In genomic region chr19:49580264-49581006, GRCh38 we compare ENCODE assay signal across 8 cellular contexts. TPM values are rescaled to one million over a fixed set of nuclear protein-coding genes. Genes with fewer than 3 reads are reported as not detected.
DNase-seq lines count a peak whose midpoint lies in the region; ATAC-seq and TF ChIP-seq lines count a peak whose summit lies in the region.

A gene with protein sequence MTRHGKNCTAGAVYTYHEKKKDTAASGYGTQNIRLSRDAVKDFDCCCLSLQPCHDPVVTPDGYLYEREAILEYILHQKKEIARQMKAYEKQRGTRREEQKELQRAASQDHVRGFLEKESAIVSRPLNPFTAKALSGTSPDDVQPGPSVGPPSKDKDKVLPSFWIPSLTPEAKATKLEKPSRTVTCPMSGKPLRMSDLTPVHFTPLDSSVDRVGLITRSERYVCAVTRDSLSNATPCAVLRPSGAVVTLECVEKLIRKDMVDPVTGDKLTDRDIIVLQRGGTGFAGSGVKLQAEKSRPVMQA (minus strand): TSS chr19:49580556. CDS start chr19:49560691, 19,865 bp downstream.

- H3K4me1 Mint-ChIP-seq in Calu3 (ENCODE audit: low read depth, unreplicated experiment) (peaks cover 23% of the 10 kb centered on the region), IgD-negative memory B cell (peaks cover 16 to 20% (median 16%) of the 10 kb centered on the region in 3 donors)

- no TSS peak for BruUV-seq in Calu3 (replicated peaks; lab: Mats Ljungman, UMichigan)
- no TSS peak for BruUV-seq in PC-3 (replicated peaks; lab: Mats Ljungman, UMichigan)

- DNase-seq in Calu3 (peak; percentile 97), PC-3 (peak; percentile 99), activated T-cell treated with anti-CD3 and anti-CD28 coated beads for 4 hours (peak; percentile 96), epithelial cell of esophagus (ENCODE audit: low read depth) (peak; percentile 98), mucosa of gallbladder (ENCODE audit: low spot score) (peak; percentile 95)
- peak; percentile 92 for DNase-seq in stimulated activated CD8-positive, alpha-beta memory T cell treated with anti-CD3 and anti-CD28 coated beads, Interleukin-4, amount 100 ng/mL, for 24 hours (ENCODE audit: low read depth)

- intact Hi-C loops in Calu3 (cut with micrococcal nuclease; ENCODE audit: unreplicated experiment): no loop called here
- intact Hi-C loops in PC-3 (cut with micrococcal nuclease): loop anchor here (1.0 kb wide), 1 partner anchor 10 kb away; no protein-coding TSS in a partner anchor

- peak within 1 kb of the TSS; percentile 97 for H3K27ac Mint-ChIP-seq in Calu3 (ENCODE audit: unreplicated experiment)
- peak within 1 kb of the TSS; percentile 76 to 94 (median 90) for H3K27ac Mint-ChIP-seq in IgD-negative memory B cell

- H4K20me1 ChIP-seq in PC-3 (ENCODE audit: low read length): 0 out of 2 replicates have a peak, but pooled peaks cover 8% of the 10 kb centered on the region

- peak within 1 kb of the TSS; percentile 97 for H2AFZ ChIP-seq in PC-3 (ENCODE audit: low read length)

- peak within 1 kb of the TSS; percentile 93 for H3K4me2 ChIP-seq in PC-3 (ENCODE audit: low read length)

- H3K79me2 ChIP-seq in PC-3 (ENCODE audit: low read length): peaks cover 38% of the 10 kb centered on the region

- H3K9me2 ChIP-seq in PC-3 (replicated peaks; ENCODE audit: low read length): no peaks in the 10 kb centered on the region

- POLR2A ChIA-PET in PC-3 (lab: Charles Lee; ENCODE audit: unreplicated experiment): interaction anchor here (0.5 to 1.6 kb wide), 5 partner anchors 33 to 96 kb away, joined by 3 to 10 read pairs (median 8); partner anchors contain the start of genes RRAS and SCAF1

- H3K4me3 ChIP-seq in PC-3 (ENCODE audit: low read length) (peak within 1 kb of the TSS; percentile 96), epithelial cell of esophagus (ENCODE audit: low read length) (peak within 1 kb of the TSS; percentile 93)

- H3K9me3 ChIP-seq in PC-3 (ENCODE audit: low read length): no peaks in the 10 kb centered on the region

- H3K27ac ChIP-seq in PC-3 (ENCODE audit: low read length): no peak within 1 kb of the TSS

- H3K36me3 ChIP-seq in PC-3 (ENCODE audit: low read depth, low read length): peaks cover 7% of the 10 kb centered on the region; the same call in 1 of the 2 replicates

- H3K36me3 Mint-ChIP-seq in Calu3 (ENCODE audit: insufficient read depth, unreplicated experiment): peaks cover 39% of the 10 kb centered on the region
- no peaks in the 10 kb centered on the region for H3K36me3 Mint-ChIP-seq in IgD-negative memory B cell

- CTCF ChIA-PET in Calu3 (lab: Charles Lee): interaction anchor here (0.7 to 2.8 kb wide), 8 partner anchors 10 to 291 kb away, joined by 3 to 25 read pairs (median 3); partner anchors contain the start of gene PRR12
- CTCF ChIA-PET in PC-3 (lab: Charles Lee): no interaction called here

- H3K27me3 Mint-ChIP-seq in Calu3 (ENCODE audit: unreplicated experiment) (no peaks in the 10 kb centered on the region), IgD-negative memory B cell (no peaks in the 10 kb centered on the region)

- TF ChIP-seq CTCF in Calu3 (IDR thresholded peaks at IDR 0.05; ENCODE audit: unreplicated experiment) (no peak), PC-3 (conservative IDR thresholded peaks at IDR 0.05; ENCODE audit: low read depth, low read length) (no peak), epithelial cell of esophagus (IDR thresholded peaks at IDR 0.05; ENCODE audit: insufficient read depth, low read depth, low read length, missing control alignments) (no peak)

- ATAC-seq in GM21526 (IDR thresholded peaks at IDR 0.05; ENCODE audit: low FRiP score, unreplicated experiment): peak; percentile 67
- peak; percentile 98 for ATAC-seq in PC-3

- no peaks in the 10 kb centered on the region for H3F3A ChIP-seq in PC-3 (ENCODE audit: low read length, unreplicated experiment)

- H3K9ac ChIP-seq in PC-3 (ENCODE audit: low read length): peak within 1 kb of the TSS; percentile 88

- H3K4me1 ChIP-seq in PC-3 (ENCODE audit: insufficient read depth, low read length): peaks cover 14% of the 10 kb centered on the region

- H3K27me3 ChIP-seq in PC-3 (ENCODE audit: low read length): no peaks in the 10 kb centered on the region

- no peaks in the 10 kb centered on the region for H3K9me3 Mint-ChIP-seq in Calu3 (ENCODE audit: low read depth, unreplicated experiment)
- H3K9me3 Mint-ChIP-seq in IgD-negative memory B cell: no peaks in the 10 kb centered on the region

- H3K4me3 Mint-ChIP-seq in Calu3 (ENCODE audit: low read depth, unreplicated experiment): peak within 1 kb of the TSS; percentile 97
- H3K4me3 Mint-ChIP-seq in IgD-negative memory B cell: peak within 1 kb of the TSS; percentile 89 to 99 (median 95)

RNA-seq across cellular contexts. Expression of the gene that starts here (rescaled TPM):
- total RNA-seq in Calu3 (2022) (76.9 and 81.2 TPM in 2 replicates), PC-3 (2014; rRNA removed) (195 and 214 TPM in 2 replicates), mucosa of gallbladder (56.3 TPM)
- 144 TPM for polyA plus RNA-seq in IgD-negative memory B cell
